ENCODE assay signal across 8 cellular contexts in genomic region chr11:64767344-64768299, GRCh38. TPM values are rescaled to one million over a fixed set of nuclear protein-coding genes. Genes with fewer than 3 reads are reported as not detected.
A peak's percentile ranks its signal among the peaks of the same experiment; 100 is the strongest.
DNase-seq lines count a peak whose midpoint lies in the region; ATAC-seq, FAIRE-seq and TF ChIP-seq lines count a peak whose summit lies in the region.

No MANE protein-coding gene starts in this region.

- no peaks in the 10 kb centered on the region for H3K27me3 ChIP-seq in Peyer's patch

- peak overlapping the region; percentile 15 to 77 (median 49) for H3K27ac ChIP-seq in Peyer's patch

- peaks cover 8 to 100% (median 13%) of the 10 kb centered on the region in 3 donors for H3K36me3 ChIP-seq in Peyer's patch

- DNase-seq in ACHN, result peak; percentile 49
- DNase-seq in GM12891 (ENCODE audit: insufficient read length, low spot score), result peak; percentile 45
- DNase-seq in Peyer's patch, result peak; percentile 73 to 91 (median 89)
- peak; percentile 65 for DNase-seq in activated T-helper 9 cell treated with anti-CD3 and anti-CD28 coated beads, Interleukin-2, amount 50 U/mL, for 16 hours (ENCODE audit: low read depth)
- no peak for DNase-seq in Right ventricle myocardium inferior (ENCODE audit: missing footprints)
- peak; percentile 36 for DNase-seq in renal cortical epithelial cell (ENCODE audit: low read depth)
- no peak for DNase-seq in frontal cortex (ENCODE audit: low spot score in 2 of 2)

- in situ Hi-C loops in ACHN (cut with HindIII; ENCODE audit: low pct_ligation_motif_present, low pct_unique_long_range_greater_than_20kb, low sequenced_read_pairs), result no loop called here

- ATAC-seq in Right ventricle myocardium inferior, result peak; percentile 3
- no peak for ATAC-seq in HG03442 (IDR thresholded peaks at IDR 0.05; ENCODE audit: unreplicated experiment)

- peaks cover 0 to 53% (median 35%) of the 10 kb centered on the region in 4 donors for H3K4me1 ChIP-seq in Peyer's patch

- intact Hi-C loops in Right ventricle myocardium inferior (cut with DNase I), result no loop called here

- TF ChIP-seq POLR2A in GM12891 (IDR thresholded peaks at IDR 0.05; ENCODE audit: low read depth, low read length), result peak; percentile 13; the same call in 1 of the 2 replicates
- TF ChIP-seq POLR2A in Peyer's patch (IDR thresholded peaks at IDR 0.05), result no peak

- H3K4me3 ChIP-seq in Peyer's patch, result no peak overlapping the region

- no peak for FAIRE-seq in GM12891 (lab: Jason Lieb, UNC)
- no peak for FAIRE-seq in frontal cortex (lab: Jason Lieb, UNC)

- no peaks in the 10 kb centered on the region for H3K9me3 ChIP-seq in Peyer's patch

- peak; percentile 65 to 90 (median 68) for TF ChIP-seq CTCF in Peyer's patch (IDR thresholded peaks at IDR 0.05)

TF ChIP-seq in GM12891, 5 proteins besides CTCF, POLR2A, EP300 and RAD21:
- TF ChIP-seq PAX5 (IDR thresholded peaks at IDR 0.05; ENCODE audit: insufficient read depth, low read length, severe bottlenecking) (no peak), POLR2AphosphoS5 (IDR thresholded peaks at IDR 0.05; ENCODE audit: low read depth, low read length) (no peak; the same call in 1 of the 2 replicates), TAF1 (IDR thresholded peaks at IDR 0.05; ENCODE audit: low read depth, low read length) (no peak), SPI1 (IDR thresholded peaks at IDR 0.05; ENCODE audit: low read depth, low read length) (no peak), POU2F2 (IDR thresholded peaks at IDR 0.05; ENCODE audit: low read depth, low read length) (no peak)

RNA-seq across cellular contexts. Expression of gene PYGM, which starts 7.8 kb away (rescaled TPM):
- polyA plus RNA-seq in GM12891 (2012; ENCODE audit: low read depth, missing spikeins), result 0.23 TPM
- 1 to 10 TPM in 3 of 4 donors, not detected in 1; 2.4 to 5.0 (median 2.5) TPM for total RNA-seq in Peyer's patch
- 179 TPM for total RNA-seq in Right ventricle myocardium inferior
- 0.05 TPM in 1 of 2 replicates, not detected in the other for total RNA-seq in renal cortical epithelial cell
- total RNA-seq in frontal cortex, result 0.82 TPM

RNA-seq across cellular contexts. Expression of gene SF1, which starts 10.7 kb away (rescaled TPM):
- 141 TPM for polyA plus RNA-seq in GM12891 (2012; ENCODE audit: low read depth, missing spikeins)
- total RNA-seq in Peyer's patch (100 to 1,000 TPM; 247 to 621 (median 392) TPM), Right ventricle myocardium inferior (172 TPM), renal cortical epithelial cell (38.4 and 161 TPM in 2 replicates), frontal cortex (62.4 TPM)

RNA-seq across cellular contexts. Expression of gene RASGRP2, which starts 23.7 kb away (rescaled TPM):
- 3.8 TPM for polyA plus RNA-seq in GM12891 (2012; ENCODE audit: low read depth, missing spikeins)
- total RNA-seq in Peyer's patch, result 100 to 1,000 TPM in 1 of 4 donors, 10 to 100 TPM in 3; 11.5 to 210 (median 16.0) TPM
- total RNA-seq in Right ventricle myocardium inferior, result 46.8 TPM
- 0.05 TPM in 1 of 2 replicates, not detected in the other for total RNA-seq in renal cortical epithelial cell
- total RNA-seq in frontal cortex, result 24.9 TPM

RNA-seq across cellular contexts. Expression of gene MAP4K2, which starts 35.4 kb away (rescaled TPM):
- 30.2 TPM for polyA plus RNA-seq in GM12891 (2012; ENCODE audit: low read depth, missing spikeins)
- total RNA-seq in Peyer's patch, result 10 to 100 TPM in 3 of 4 donors, 1 to 10 TPM in 1; 3.3 to 34.7 (median 20.3) TPM
- total RNA-seq in Right ventricle myocardium inferior, result 11.3 TPM
- 13.2 and 16.0 TPM in 2 replicates for total RNA-seq in renal cortical epithelial cell
- total RNA-seq in frontal cortex, result 7.3 TPM

RNA-seq across cellular contexts. Expression of gene MEN1, which starts 42.7 kb away (rescaled TPM):
- 16.2 TPM for polyA plus RNA-seq in GM12891 (2012; ENCODE audit: low read depth, missing spikeins)
- 10 to 100 TPM; 20.3 to 47.0 (median 31.9) TPM for total RNA-seq in Peyer's patch
- total RNA-seq in Right ventricle myocardium inferior, result 8.4 TPM
- 7.5 and 34.4 TPM in 2 replicates for total RNA-seq in renal cortical epithelial cell
- 11.8 TPM for total RNA-seq in frontal cortex

Comparison
In these comparisons a context has a peak if more than half of its experiments do, and no peak if none do; other contexts are left out.
1. DNase-seq: peak in ACHN (single experiment), GM12891 (single experiment), Peyer's patch (3 of 3), activated T-helper 9 cell treated with anti-CD3 and anti-CD28 coated beads, Interleukin-2, amount 50 U/mL, for 16 hours (single experiment) and renal cortical epithelial cell (single experiment); none in Right ventricle myocardium inferior (single experiment) and frontal cortex (0 of 2).
2. RNA of gene PYGM, which starts 7.8 kb away (total RNA-seq): 179 TPM in Right ventricle myocardium inferior (single experiment); 2.4 to 5.0 TPM in Peyer's patch, 0.82 TPM in frontal cortex (single experiment) and 0.05 TPM in renal cortical epithelial cell; every median in the first group is over 10 times any median in the second.
3. RNA of gene RASGRP2, which starts 23.7 kb away (total RNA-seq): 46.8 TPM in Right ventricle myocardium inferior (single experiment), 24.9 TPM in frontal cortex (single experiment) and 11.5 to 210 TPM in Peyer's patch; 0.05 TPM in renal cortical epithelial cell; every median in the first group is over 10 times any median in the second.